ENCODE assay signal across 8 cellular contexts in genomic region chr16:23509763-23510153, GRCh38. TPM values are rescaled to one million over a fixed set of nuclear protein-coding genes. Genes with fewer than 3 reads are reported as not detected.
A peak's percentile ranks its signal among the peaks of the same experiment; 100 is the strongest.
DNase-seq lines count a peak whose midpoint lies in the region; ATAC-seq and TF ChIP-seq lines count a peak whose summit lies in the region.

No MANE protein-coding gene starts in this region.

- intact Hi-C loops in PC-3 (cut with micrococcal nuclease): loop anchor here (1.0 kb wide), 1 partner anchor 48 kb away; the partner anchor contains the start of genes EARS2 and UBFD1

- 0 out of 2 replicates have a peak, but pooled peaks cover 7% of the 10 kb centered on the region for H3K4me1 ChIP-seq in HAP-1
- H3K4me1 ChIP-seq in PC-3 (ENCODE audit: insufficient read depth, low read length): peaks cover 13% of the 10 kb centered on the region
- H3K4me1 ChIP-seq in iPS-18a (ENCODE audit: control insufficient read depth, low read depth, low read length): peaks cover 11% of the 10 kb centered on the region

- no peak overlapping the region for H2AFZ ChIP-seq in PC-3 (ENCODE audit: low read length)

- H3K9me3 ChIP-seq in HAP-1 (no peaks in the 10 kb centered on the region), PC-3 (ENCODE audit: low read length) (no peaks in the 10 kb centered on the region), iPS-18a (ENCODE audit: control insufficient read depth, low read depth, low read length) (no peaks in the 10 kb centered on the region)

- CTCF ChIA-PET in PC-3 (lab: Charles Lee): no interaction called here

- no TSS peak for BruUV-seq in PC-3 (replicated peaks; lab: Mats Ljungman, UMichigan)

- in situ Hi-C loops in HAP-1 (cut with MboI; ENCODE audit: low sequenced_read_pairs): no loop called here

- H3K4me3 ChIP-seq in HAP-1 (peak overlapping the region; percentile 46), PC-3 (ENCODE audit: low read length) (peak overlapping the region; percentile 80), iPS-18a (ENCODE audit: low read length) (peak overlapping the region; percentile 89), skin epidermis (peak overlapping the region; percentile 78 to 91 (median 87))

- DNase-seq in COLO668 (lab: John Stamatoyannopoulos, UW; ENCODE audit: unreplicated experiment): peak; percentile 31
- peak; percentile 54 to 70 for DNase-seq in HAP-1 (ENCODE audit: low spot score in 2 of 2)
- peak; percentile 22 for DNase-seq in PC-3
- peak; percentile 47 for DNase-seq in astrocyte of the hippocampus (ENCODE audit: low read depth, low spot score)

- H3F3A ChIP-seq in PC-3 (ENCODE audit: low read length, unreplicated experiment): no peaks in the 10 kb centered on the region

- H3K9ac ChIP-seq in PC-3 (ENCODE audit: low read length) (peak overlapping the region; percentile 63; the same call in 1 of the 2 replicates), iPS-18a (ENCODE audit: low read length) (peak overlapping the region; percentile 69)

- H3K79me2 ChIP-seq in PC-3 (ENCODE audit: low read length): peaks cover 47% of the 10 kb centered on the region

- H3K36me3 ChIP-seq in HAP-1 (replicated peaks): peaks cover 13% of the 10 kb centered on the region
- H3K36me3 ChIP-seq in PC-3 (ENCODE audit: low read depth, low read length): no peaks in the 10 kb centered on the region
- H3K36me3 ChIP-seq in iPS-18a (ENCODE audit: control insufficient read depth, low read depth, low read length): peaks cover 4% of the 10 kb centered on the region

- H3K9me2 ChIP-seq in PC-3 (replicated peaks; ENCODE audit: low read length): no peaks in the 10 kb centered on the region

- peak overlapping the region; percentile 91 for H3K4me2 ChIP-seq in PC-3 (ENCODE audit: low read length)

- no peak for TF ChIP-seq CTCF in PC-3 (conservative IDR thresholded peaks at IDR 0.05; ENCODE audit: low read depth, low read length)

- POLR2A ChIA-PET in PC-3 (lab: Charles Lee; ENCODE audit: unreplicated experiment): interaction anchor here (0.6 kb wide), 1 partner anchor 85 kb away, joined by 4 read pairs; no protein-coding TSS in a partner anchor

- H3K27ac ChIP-seq in PC-3 (ENCODE audit: low read length) (no peak overlapping the region), iPS-18a (ENCODE audit: low read length) (no peak overlapping the region), skin epidermis (peak overlapping the region; percentile 64 to 94 (median 88))

- ATAC-seq in PC-3 (peak; percentile 33; the same call in 1 of the 2 replicates), GM18861 (IDR thresholded peaks at IDR 0.05; ENCODE audit: unreplicated experiment) (no peak), GM18867 (IDR thresholded peaks at IDR 0.05; ENCODE audit: unreplicated experiment) (no peak)

- H4K20me1 ChIP-seq in PC-3 (ENCODE audit: low read length): peaks cover 31% of the 10 kb centered on the region; the same call in 1 of the 2 replicates

- no peaks in the 10 kb centered on the region for H3K27me3 ChIP-seq in HAP-1 (ENCODE audit: low read depth)
- H3K27me3 ChIP-seq in PC-3 (ENCODE audit: low read length): no peaks in the 10 kb centered on the region
- H3K27me3 ChIP-seq in iPS-18a (ENCODE audit: control insufficient read depth, insufficient read depth, low read length): no peaks in the 10 kb centered on the region

RNA-seq across cellular contexts. Expression of gene GGA2, which starts 0.5 kb away (rescaled TPM):
- total RNA-seq in PC-3 (2014; rRNA removed): 26.5 and 29.0 TPM in 2 replicates

RNA-seq across cellular contexts. Expression of gene EARS2, which starts 47.4 kb away (rescaled TPM):
- 23.7 and 31.6 TPM in 2 replicates for total RNA-seq in PC-3 (2014; rRNA removed)

RNA-seq across cellular contexts. Expression of gene UBFD1, which starts 47.8 kb away (rescaled TPM):
- total RNA-seq in PC-3 (2014; rRNA removed): 69.7 and 85.3 TPM in 2 replicates

RNA-seq across cellular contexts. Expression of gene COG7, which starts 56.8 kb away (rescaled TPM):
- 8.6 and 13.5 TPM in 2 replicates for total RNA-seq in PC-3 (2014; rRNA removed)

Comparison
In these comparisons a context has a peak if more than half of its experiments do, and no peak if none do; other contexts are left out.
1. H3K27ac ChIP-seq: peak in skin epidermis (21 of 21); none in PC-3 (single experiment) and iPS-18a (single experiment).
2. Peak in every context shown above with its lines, with median percentiles within 50 percentile points of each other: DNase-seq and H3K4me3 ChIP-seq.